In genomic region chr12:22474970-22475720, GRCh38 we compare ENCODE assay signal across 20 cellular contexts.
DNase-seq lines count a peak whose midpoint lies in the region; ATAC-seq, FAIRE-seq and TF ChIP-seq lines count a peak whose summit lies in the region.
"Had no signal": no experiment of that assay in that cellular context is flagged by ENCODE, and none has a peak within 500 bp of the region (broad histone marks: within the 10 kb centered on the region; RNA-seq: fewer than 3 reads in every experiment).

No MANE protein-coding gene starts in this region.

- H3K4me2 ChIP-seq in A549 = no peak overlapping the region
- H3K4me2 ChIP-seq in PC-3 (ENCODE audit: low read length) = no peak overlapping the region
- H3K4me2 ChIP-seq in Karpas-422 (ENCODE audit: low read depth, low read length, poor library complexity, severe bottlenecking) = no peak overlapping the region

- TF ChIP-seq POLR2A in A549 (IDR thresholded peaks at IDR 0.05; ENCODE audit: low read length) = no peak

- H3K4me1 ChIP-seq in A549 (no peaks in the 10 kb centered on the region), PC-3 (ENCODE audit: insufficient read depth, low read length) (no peaks in the 10 kb centered on the region), Karpas-422 (ENCODE audit: low read length) (peaks cover 13% of the 10 kb centered on the region)
- H3K4me1 ChIP-seq: Peyer's patch had no signal

- no peaks in the 10 kb centered on the region for H4K20me1 ChIP-seq in PC-3 (ENCODE audit: low read length)
- no peaks in the 10 kb centered on the region for H4K20me1 ChIP-seq in Karpas-422 (ENCODE audit: insufficient read depth, low read depth, low read length)

- H3K9me3 ChIP-seq in A549 (no peaks in the 10 kb centered on the region), PC-3 (ENCODE audit: low read length) (no peaks in the 10 kb centered on the region), Karpas-422 (ENCODE audit: low read length) (no peaks in the 10 kb centered on the region)
- H3K9me3 ChIP-seq: MG63, Peyer's patch had no signal

- BruUV-seq in PC-3 (replicated peaks; lab: Mats Ljungman, UMichigan) = no TSS peak

- POLR2A ChIA-PET in A549 (lab: Yijun Ruan, JAX) = interaction anchor here (0.5 kb wide), 1 partner anchor 147 kb away, joined by 9 read pairs; no protein-coding TSS in a partner anchor
- POLR2A ChIA-PET in PC-3 (lab: Charles Lee; ENCODE audit: unreplicated experiment) = no interaction called here

- no peak for FAIRE-seq in A549 (lab: Jason Lieb, UNC)

- no peaks in the 10 kb centered on the region; the same call in 1 of the 2 replicates for H3K36me3 ChIP-seq in PC-3 (ENCODE audit: low read depth, low read length)
- peaks cover 20% of the 10 kb centered on the region; the same call in 1 of the 2 replicates for H3K36me3 ChIP-seq in Karpas-422 (ENCODE audit: insufficient read depth, low read length)

- WGBS in A549 (ENCODE audit: missing lambda C conversion rate) = 90% methylated on average over 5 of the region's 5 CpGs

- H3K27ac ChIP-seq in A549 (no peak overlapping the region), PC-3 (ENCODE audit: low read length) (no peak overlapping the region), Karpas-422 (ENCODE audit: low read length) (no peak overlapping the region)
- H3K27ac ChIP-seq: Peyer's patch had no signal

- ATAC-seq in A549 (peak; percentile 43 to 50; a peak in 3 of 6 replicates), PC-3 (no peak)
- ATAC-seq: HCT116, SK-N-SH treated with all-trans-retinoic acid at 6 μM for 48 hours had no signal

- no peak overlapping the region for H2AFZ ChIP-seq in PC-3 (ENCODE audit: low read length)
- H2AFZ ChIP-seq in Karpas-422 (ENCODE audit: low read length) = no peak overlapping the region

- TF ChIP-seq CTCF in A549 (IDR thresholded peaks at IDR 0.05) (no peak), PC-3 (conservative IDR thresholded peaks at IDR 0.05; ENCODE audit: low read depth, low read length) (0 out of 2 replicates have a peak, but pooled peaks have one; percentile 16), choroid plexus epithelial cell (conservative IDR thresholded peaks at IDR 0.05; ENCODE audit: low read depth, low read length) (no peak)

- H3K27me3 ChIP-seq in PC-3 (ENCODE audit: low read length) = no peaks in the 10 kb centered on the region
- H3K27me3 ChIP-seq in Karpas-422 (ENCODE audit: low read length) = no peaks in the 10 kb centered on the region
- H3K27me3 ChIP-seq: MG63, Peyer's patch had no signal

- DNase-seq in A549 (ENCODE audit: low read depth in 1 of 2, low spot score in 1 of 2) (peak in 1 of 2 experiments; percentile 9), HCEC 1CT (peak; percentile 13), PC-3 (no peak), choroid plexus epithelial cell (ENCODE audit: low read depth) (peak; percentile 94), EL (no peak), Karpas-422 (no peak), HPDE6-E6E7 (ENCODE audit: extremely low spot score) (no peak)
- no peak for DNase-seq in activated CD4-positive, CD25-positive, alpha-beta regulatory T cell treated with anti-CD3 and anti-CD28 coated beads, Interleukin-2, amount 50 U/mL, for 72 hours
- DNase-seq: AML-193, COR-L47, KBM-7, MG63, NCI-H1092, NCI-H1694, NCI-H345, NCI-H526 treated with DMSO at 0.1 percent for 48 hours, Peyer's patch, SHP77 had no signal

- intact Hi-C loops in PC-3 (cut with micrococcal nuclease) = no loop called here

- no peak for TF ChIP-seq RAD21 in A549 (conservative IDR thresholded peaks at IDR 0.05 in 1 of 2, IDR thresholded peaks at IDR 0.05 in 1 of 2)

- no peaks in the 10 kb centered on the region for H3F3A ChIP-seq in PC-3 (ENCODE audit: low read length, unreplicated experiment)

- CTCF ChIA-PET in A549 (lab: Yijun Ruan, JAX) = interaction anchor here (0.7 kb wide), 1 partner anchor 32 kb away, joined by 3 read pairs; no protein-coding TSS in a partner anchor
- CTCF ChIA-PET in PC-3 (lab: Charles Lee) = interaction anchor here (0.8 kb wide), 1 partner anchor 54 kb away, joined by 3 read pairs; no protein-coding TSS in a partner anchor

- H3K4me3 ChIP-seq in A549 (no peak overlapping the region), PC-3 (ENCODE audit: low read length) (no peak overlapping the region), choroid plexus epithelial cell (ENCODE audit: low read depth, low read length) (no peak overlapping the region), Karpas-422 (ENCODE audit: low read length) (no peak overlapping the region)
- H3K4me3 ChIP-seq: MG63, Peyer's patch had no signal

- no peaks in the 10 kb centered on the region for H3K79me2 ChIP-seq in PC-3 (ENCODE audit: low read length)
- peaks cover 10% of the 10 kb centered on the region for H3K79me2 ChIP-seq in Karpas-422 (ENCODE audit: low read length)

- H3K9ac ChIP-seq in PC-3 (ENCODE audit: low read length) (no peak overlapping the region), Karpas-422 (ENCODE audit: low read length) (no peak overlapping the region)

- H3K9me2 ChIP-seq in PC-3 (replicated peaks; ENCODE audit: low read length) (no peaks in the 10 kb centered on the region), Karpas-422 (replicated peaks; ENCODE audit: insufficient read depth, low read length) (no peaks in the 10 kb centered on the region)

- TF ChIP-seq EP300 in A549 (IDR thresholded peaks at IDR 0.05) = no peak

TF ChIP-seq in A549, 52 proteins besides CTCF, POLR2A, EP300 and RAD21:
- TF ChIP-seq EHMT2 (IDR thresholded peaks at IDR 0.05; ENCODE audit: low read depth) (no peak), MAFK (IDR thresholded peaks at IDR 0.05; ENCODE audit: partially characterized antibody) (peak; percentile 77)

Comparison
In these comparisons a context has a peak if more than half of its experiments do, and no peak if none do; other contexts are left out.
1. DNase-seq: peak in HCEC 1CT (single experiment) and choroid plexus epithelial cell (single experiment); none in PC-3 (single experiment), EL (single experiment), activated CD4-positive, CD25-positive, alpha-beta regulatory T cell treated with anti-CD3 and anti-CD28 coated beads, Interleukin-2, amount 50 U/mL, for 72 hours (single experiment), Karpas-422 (single experiment) and HPDE6-E6E7 (single experiment).